Comparison of ENCODE assay signal across 20 cellular contexts in the genomic region with DNA sequence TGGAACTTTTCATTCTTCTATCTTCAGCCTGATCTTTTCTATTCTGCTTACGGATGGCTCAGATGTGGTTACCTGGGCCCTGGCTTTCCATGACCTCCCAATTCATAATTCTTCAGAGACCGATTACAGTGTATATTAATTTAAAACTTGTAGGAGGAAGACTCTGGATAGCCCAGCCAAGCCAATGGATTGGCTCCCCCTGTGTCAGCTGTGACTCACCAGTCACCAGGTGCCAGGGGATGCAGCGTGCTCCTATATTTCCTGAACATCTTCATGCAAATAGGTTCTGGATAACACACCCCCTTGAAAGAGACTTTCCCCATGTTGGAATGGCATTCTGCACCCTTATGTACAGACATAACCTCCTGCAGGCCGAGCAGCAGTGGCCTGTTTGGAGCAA.
"Had no signal": no experiment of that assay in that cellular context is flagged by ENCODE, and none has a peak within 500 bp of the region (broad histone marks: within the 10 kb centered on the region; RNA-seq: fewer than 3 reads in every experiment).

No MANE protein-coding gene starts in this region.

- H3K4me1 ChIP-seq: esophagus squamous epithelium, sigmoid colon, testis, tibial nerve, upper lobe of right lung, vagina had no signal

- H3K27ac Mint-ChIP-seq: natural killer cell treated with Interleukin-12 subunit alpha and Interleukin-12 subunit beta and Interleukin-15 and Interleukin-18, amount 100 ng/mL, for 72 hours; stimulated activated naive B cell treated with anti-CD40 and anti-IgM and Interleukin-4, amounts not matched to agents 10 μg/mL and 1 μg/mL and 100 μg/mL, for 72 hours; stimulated activated naive CD8-positive, alpha-beta T cell treated with anti-CD3 and anti-CD28 coated beads, Interleukin-15, amount 100 ng/mL, for 72 hours had no signal

- H3K36me3 Mint-ChIP-seq: natural killer cell treated with Interleukin-12 subunit alpha and Interleukin-12 subunit beta and Interleukin-15 and Interleukin-18, amount 100 ng/mL, for 72 hours; stimulated activated naive B cell treated with anti-CD40 and anti-IgM and Interleukin-4, amounts not matched to agents 10 μg/mL and 1 μg/mL and 100 μg/mL, for 72 hours had no signal

- H3K9me3 Mint-ChIP-seq: natural killer cell treated with Interleukin-12 subunit alpha and Interleukin-12 subunit beta and Interleukin-15 and Interleukin-18, amount 100 ng/mL, for 72 hours; stimulated activated naive B cell treated with anti-CD40 and anti-IgM and Interleukin-4, amounts not matched to agents 10 μg/mL and 1 μg/mL and 100 μg/mL, for 72 hours; stimulated activated naive CD8-positive, alpha-beta T cell treated with anti-CD3 and anti-CD28 coated beads, Interleukin-15, amount 100 ng/mL, for 72 hours had no signal

- H3K4me3 ChIP-seq: esophagus squamous epithelium, hepatocyte, lung, sigmoid colon, skin epidermis, testis, tibial nerve, upper lobe of right lung, vagina had no signal

- H3K4me1 Mint-ChIP-seq: stimulated activated naive B cell treated with anti-CD40 and anti-IgM and Interleukin-4, amounts not matched to agents 10 μg/mL and 1 μg/mL and 100 μg/mL, for 72 hours had no signal

- H3K36me3 ChIP-seq: esophagus squamous epithelium, sigmoid colon, tibial nerve, upper lobe of right lung, vagina had no signal

- H3K4me3 Mint-ChIP-seq: natural killer cell treated with Interleukin-12 subunit alpha and Interleukin-12 subunit beta and Interleukin-15 and Interleukin-18, amount 100 ng/mL, for 72 hours; stimulated activated naive B cell treated with anti-CD40 and anti-IgM and Interleukin-4, amounts not matched to agents 10 μg/mL and 1 μg/mL and 100 μg/mL, for 72 hours; stimulated activated naive CD8-positive, alpha-beta T cell treated with anti-CD3 and anti-CD28 coated beads, Interleukin-15, amount 100 ng/mL, for 72 hours had no signal

- DNase-seq: esophagus squamous epithelium; foreskin fibroblast; left colon; left ventricle myocardium superior; mesenchymal stem cell; midbrain; posterior cingulate gyrus; sigmoid colon; stimulated activated CD4-positive, alpha-beta T cell treated with anti-CD3 and anti-CD28 coated beads, Interleukin-2, amount 100 ng/mL, for 24 hours; stimulated activated CD4-positive, alpha-beta T cell treated with anti-CD3 and anti-CD28 coated beads, Interleukin-4, amount 100 ng/mL, for 4 hours; stimulated activated naive B cell treated with anti-CD40 and anti-IgM and Interleukin-4, amounts not matched to agents 10 μg/mL and 1 μg/mL and 100 μg/mL, for 72 hours; stimulated activated naive CD8-positive, alpha-beta T cell treated with anti-CD3 and anti-CD28 coated beads, Interleukin-15, amount 100 ng/mL, for 72 hours; testis; upper lobe of right lung had no signal

- H2AFZ ChIP-seq: hepatocyte had no signal

- H3K9me3 ChIP-seq: esophagus squamous epithelium, sigmoid colon, testis, tibial nerve, upper lobe of right lung, vagina had no signal

- H3K27ac ChIP-seq: esophagus squamous epithelium, hepatocyte, sigmoid colon, skin epidermis, testis, tibial nerve, upper lobe of right lung, vagina had no signal

- H3K79me2 ChIP-seq: hepatocyte had no signal

- H3K27me3 ChIP-seq: hepatocyte, sigmoid colon, testis, tibial nerve, upper lobe of right lung, vagina had no signal

- ATAC-seq: left colon; left ventricle myocardium superior; natural killer cell treated with Interleukin-12 subunit alpha and Interleukin-12 subunit beta and Interleukin-15 and Interleukin-18, amount 100 ng/mL, for 72 hours; stimulated activated naive B cell treated with anti-CD40 and anti-IgM and Interleukin-4, amounts not matched to agents 10 μg/mL and 1 μg/mL and 100 μg/mL, for 72 hours; stimulated activated naive CD8-positive, alpha-beta T cell treated with anti-CD3 and anti-CD28 coated beads, Interleukin-15, amount 100 ng/mL, for 72 hours; upper lobe of right lung had no signal

- H3K4me2 ChIP-seq: hepatocyte had no signal
